ENCODE assay signal across 20 cellular contexts in genomic region chr15:88714782-88715372, GRCh38.
"Had no signal": no experiment of that assay in that cellular context is flagged by ENCODE, and none has a peak within 500 bp of the region (broad histone marks: within the 10 kb centered on the region; RNA-seq: fewer than 3 reads in every experiment).

No MANE protein-coding gene starts in this region.

- H3K36me3 Mint-ChIP-seq: activated naive CD8-positive, alpha-beta T cell; natural killer cell treated with Interleukin-12 subunit alpha and Interleukin-12 subunit beta and Interleukin-15 and Interleukin-18, amount 100 ng/mL, for 72 hours; T-cell; WTC11 had no signal

- H3K27me3 ChIP-seq: upper lobe of left lung had no signal

- H3K9me3 ChIP-seq: upper lobe of left lung had no signal

- H3K4me3 Mint-ChIP-seq: activated CD4-positive, alpha-beta T cell treated with anti-CD3 and anti-CD28 coated beads for 36 hours; activated naive CD8-positive, alpha-beta T cell; endodermal cell; natural killer cell treated with Interleukin-12 subunit alpha and Interleukin-12 subunit beta and Interleukin-15 and Interleukin-18, amount 100 ng/mL, for 72 hours; stimulated activated naive CD8-positive, alpha-beta T cell treated with anti-CD3 and anti-CD28 coated beads, Interleukin-15, Interleukin-2, amounts not matched to agents 100 ng/mL and 50 ng/mL, for 24 hours; T-cell; WTC11 had no signal

- H3K36me3 ChIP-seq: upper lobe of left lung had no signal

- H3K4me1 Mint-ChIP-seq: activated CD4-positive, alpha-beta T cell treated with anti-CD3 and anti-CD28 coated beads for 36 hours; endodermal cell; T-cell had no signal

- H3K27ac ChIP-seq: epithelial cell of prostate, parathyroid adenoma, skin epidermis, upper lobe of left lung had no signal

- H3K27ac Mint-ChIP-seq: activated CD4-positive, alpha-beta T cell treated with anti-CD3 and anti-CD28 coated beads for 36 hours; activated naive CD8-positive, alpha-beta T cell; endodermal cell; natural killer cell treated with Interleukin-12 subunit alpha and Interleukin-12 subunit beta and Interleukin-15 and Interleukin-18, amount 100 ng/mL, for 72 hours; stimulated activated naive CD8-positive, alpha-beta T cell treated with anti-CD3 and anti-CD28 coated beads, Interleukin-15, Interleukin-2, amounts not matched to agents 100 ng/mL and 50 ng/mL, for 24 hours; T-cell; WTC11 had no signal

- ATAC-seq: activated CD4-positive, alpha-beta T cell treated with anti-CD3 and anti-CD28 coated beads for 36 hours; natural killer cell treated with Interleukin-12 subunit alpha and Interleukin-12 subunit beta and Interleukin-15 and Interleukin-18, amount 100 ng/mL, for 72 hours; SK-N-SH treated with all-trans-retinoic acid at 6 μM for 48 hours; T-cell; WTC11 had no signal

- H3K4me3 ChIP-seq: skin epidermis, upper lobe of left lung had no signal

- H3K9me3 Mint-ChIP-seq: endodermal cell; natural killer cell treated with Interleukin-12 subunit alpha and Interleukin-12 subunit beta and Interleukin-15 and Interleukin-18, amount 100 ng/mL, for 72 hours; stimulated activated naive CD8-positive, alpha-beta T cell treated with anti-CD3 and anti-CD28 coated beads, Interleukin-15, Interleukin-2, amounts not matched to agents 100 ng/mL and 50 ng/mL, for 24 hours; T-cell; WTC11 had no signal

- H3K4me1 ChIP-seq: parathyroid adenoma, upper lobe of left lung had no signal

- DNase-seq: activated CD4-positive, alpha-beta T cell treated with anti-CD3 and anti-CD28 coated beads for 36 hours; activated CD4-positive, alpha-beta T cell treated with anti-CD3 and anti-CD28 coated beads, Interleukin-2, amount 50 U/mL, for 48 hours; activated gamma-delta T cell; amniotic stem cell; endodermal cell; foreskin fibroblast; mesenchymal stem cell; retina; stimulated activated CD4-positive, alpha-beta T cell treated with anti-CD3 and anti-CD28 coated beads, Interleukin-15, amount 100 ng/mL, for 24 hours; stimulated activated CD4-positive, alpha-beta T cell treated with anti-CD3 and anti-CD28 coated beads, Interleukin-2, amount 100 ng/mL, for 48 hours; T-cell; upper lobe of left lung had no signal
